ENCODE assay signal across 1 cellular context in the genomic region with DNA sequence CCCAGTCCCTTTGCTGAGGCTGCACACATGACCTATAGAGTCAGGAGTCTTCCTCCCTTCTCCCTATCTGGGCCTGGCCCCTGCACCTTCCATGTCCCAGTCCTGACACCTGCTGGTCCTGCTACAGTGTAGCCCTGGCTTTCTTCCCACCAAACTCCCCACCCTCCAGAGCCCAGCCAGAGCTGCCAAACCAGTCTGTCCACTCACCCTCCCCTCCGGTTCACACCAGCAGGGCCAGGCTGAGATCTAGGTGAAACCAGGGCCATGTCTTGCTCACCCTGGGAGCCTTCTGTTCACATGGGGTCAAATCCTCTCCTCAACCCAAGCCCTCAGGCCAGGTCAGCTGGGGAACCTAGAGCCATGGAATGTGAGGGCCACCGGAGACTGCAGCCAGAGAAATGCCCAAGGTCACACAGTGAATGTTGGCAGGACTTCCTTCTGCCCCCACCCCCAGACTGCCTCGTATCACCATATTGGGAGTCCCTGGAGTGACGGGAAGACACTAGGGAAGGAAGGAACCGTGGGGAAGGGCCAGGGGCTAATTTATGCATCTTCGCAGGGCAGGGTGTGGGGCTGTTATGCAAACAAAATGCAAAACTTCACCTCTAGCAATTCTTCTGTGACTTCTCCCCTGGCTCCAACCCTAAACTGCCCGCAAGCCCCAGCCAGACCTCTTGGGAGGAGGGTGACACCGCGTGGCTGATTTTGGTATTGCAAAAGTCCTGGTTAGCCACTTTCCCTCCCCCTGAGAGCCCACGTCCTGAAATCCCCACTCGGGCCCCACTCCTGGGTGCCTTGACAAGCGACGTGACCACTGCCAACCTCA.
TF ChIP-seq lines count a peak whose summit lies in the region.

No MANE protein-coding gene starts in this region.

TF ChIP-seq in H1, 55 proteins besides CTCF, POLR2A, EP300 and RAD21 (continues in another document):
- TF ChIP-seq CBX5 (IDR thresholded peaks at IDR 0.05; ENCODE audit: low read depth, low read length) = no peak
- TF ChIP-seq RBBP5 (IDR thresholded peaks at IDR 0.05; ENCODE audit: borderline replicate concordance, low read depth, low read length) = peak; percentile 100
- TF ChIP-seq KDM1A (IDR thresholded peaks at IDR 0.05; ENCODE audit: borderline replicate concordance, low read length) = no peak
- TF ChIP-seq CHD1 (IDR thresholded peaks at IDR 0.05; ENCODE audit: low read depth, low read length) = no peak
- TF ChIP-seq CHD2 (IDR thresholded peaks at IDR 0.05; ENCODE audit: low read length) = peak; percentile 31; the same call in 1 of the 2 replicates
- TF ChIP-seq SIX5 (IDR thresholded peaks at IDR 0.05; ENCODE audit: low read depth, low read length) = no peak
- peak; percentile 61 for TF ChIP-seq TAF7 (optimal IDR thresholded peaks at IDR 0.05; ENCODE audit: borderline replicate concordance, low read depth, low read length)
- no peak for TF ChIP-seq RNF2 (IDR thresholded peaks at IDR 0.05; ENCODE audit: borderline replicate concordance, low read depth, low read length, missing control alignments, poor library complexity, severe bottlenecking)
- peak; percentile 29; the same call in 1 of the 2 replicates for TF ChIP-seq YY1 (IDR thresholded peaks at IDR 0.05; ENCODE audit: low read depth, low read length)
- TF ChIP-seq TCF12 (IDR thresholded peaks at IDR 0.05; ENCODE audit: low read depth, low read length) = 0 out of 2 replicates have a peak, but pooled peaks have one; percentile 68
- TF ChIP-seq ZNF274 (IDR thresholded peaks at IDR 0.05; ENCODE audit: borderline replicate concordance, extremely low read depth, low read length) = no peak
- TF ChIP-seq SP2 (IDR thresholded peaks at IDR 0.05; ENCODE audit: low read length) = no peak
- TF ChIP-seq RFX5 (IDR thresholded peaks at IDR 0.05; ENCODE audit: borderline replicate concordance, low read depth, low read length) = no peak
- no peak for TF ChIP-seq TBP (IDR thresholded peaks at IDR 0.05; ENCODE audit: low read depth, low read length)
- TF ChIP-seq ASH2L (IDR thresholded peaks at IDR 0.05; ENCODE audit: low read length) = peak; percentile 100
- TF ChIP-seq CTBP2 (IDR thresholded peaks at IDR 0.05; ENCODE audit: borderline replicate concordance, insufficient read depth, insufficient read length, low read length) = peak; percentile 92
- no peak for TF ChIP-seq KDM5A (IDR thresholded peaks at IDR 0.05; ENCODE audit: low read length)
- TF ChIP-seq GTF2F1 (IDR thresholded peaks at IDR 0.05; ENCODE audit: borderline replicate concordance, low read depth, low read length) = no peak
- no peak for TF ChIP-seq NANOG (IDR thresholded peaks at IDR 0.05; ENCODE audit: insufficient read depth, low read depth, low read length, poor library complexity, severe bottlenecking)
- peak; percentile 7; the same call in 1 of the 2 replicates for TF ChIP-seq CEBPB (IDR thresholded peaks at IDR 0.05; ENCODE audit: low read depth, low read length)
- TF ChIP-seq SIN3A (conservative IDR thresholded peaks at IDR 0.05 in 1 of 2, IDR thresholded peaks at IDR 0.05 in 1 of 2; ENCODE audit: low read depth in 1 of 2, low read length in 2 of 2) = no peak
- TF ChIP-seq JUN (IDR thresholded peaks at IDR 0.05; ENCODE audit: low read depth, low read length) = no peak
- no peak for TF ChIP-seq SP4 (IDR thresholded peaks at IDR 0.05; ENCODE audit: low read length)
- no peak for TF ChIP-seq E2F6 (IDR thresholded peaks at IDR 0.05)
- TF ChIP-seq FOSL1 (IDR thresholded peaks at IDR 0.05; ENCODE audit: insufficient read depth, low read depth, low read length) = no peak
- peak; percentile 62; the same call in 1 of the 2 replicates for TF ChIP-seq TEAD4 (IDR thresholded peaks at IDR 0.05; ENCODE audit: low read depth, low read length)
- no peak for TF ChIP-seq SUZ12 (IDR thresholded peaks at IDR 0.05; ENCODE audit: low read length)
- no peak for TF ChIP-seq NRF1 (IDR thresholded peaks at IDR 0.05; ENCODE audit: low read depth, low read length)
- TF ChIP-seq SAP30 (IDR thresholded peaks at IDR 0.05; ENCODE audit: insufficient read depth, insufficient replicate concordance, low read length) = no peak
- no peak for TF ChIP-seq USF2 (IDR thresholded peaks at IDR 0.05; ENCODE audit: low read length)
- TF ChIP-seq TAF1 (IDR thresholded peaks at IDR 0.05; ENCODE audit: low read depth, low read length) = peak; percentile 58
- 0 out of 2 replicates have a peak, but pooled peaks have one; percentile 7 for TF ChIP-seq CREB1 (IDR thresholded peaks at IDR 0.05)
- TF ChIP-seq GABPA (IDR thresholded peaks at IDR 0.05; ENCODE audit: borderline replicate concordance, insufficient read depth, low read length) = no peak
- peak; percentile 89 for TF ChIP-seq SP1 (IDR thresholded peaks at IDR 0.05; ENCODE audit: low read depth, low read length)
- no peak for TF ChIP-seq EZH2 (IDR thresholded peaks at IDR 0.05; ENCODE audit: low read depth, low read length, severe bottlenecking)
- no peak for TF ChIP-seq SIRT6 (IDR thresholded peaks at IDR 0.05; ENCODE audit: low read length)
- peak; percentile 56; the same call in 1 of the 2 replicates for TF ChIP-seq ATF2 (IDR thresholded peaks at IDR 0.05; ENCODE audit: low read length)
- no peak for TF ChIP-seq CBX8 (IDR thresholded peaks at IDR 0.05; ENCODE audit: borderline replicate concordance, low read depth, low read length)
- no peak for TF ChIP-seq BRCA1 (IDR thresholded peaks at IDR 0.05; ENCODE audit: low read depth, low read length)
- TF ChIP-seq POU5F1 (IDR thresholded peaks at IDR 0.05; ENCODE audit: low read depth, low read length) = no peak
- TF ChIP-seq RXRA (IDR thresholded peaks at IDR 0.05; ENCODE audit: insufficient read depth, low read depth, low read length) = 0 out of 2 replicates have a peak, but pooled peaks have one; percentile 23
- no peak for TF ChIP-seq MAFK (IDR thresholded peaks at IDR 0.05; ENCODE audit: low read depth, low read length)
- 0 out of 4 replicates have a peak, but pooled peaks of 1 of the 2 experiments have one; percentile 54 for TF ChIP-seq HDAC2 (IDR thresholded peaks at IDR 0.05; ENCODE audit: borderline replicate concordance in 1 of 2, low read depth in 2 of 2, low read length in 2 of 2)
- peak; percentile 58 for TF ChIP-seq BACH1 (IDR thresholded peaks at IDR 0.05; ENCODE audit: low read length)
- 0 out of 2 replicates have a peak, but pooled peaks have one; percentile 17 for TF ChIP-seq JUND (IDR thresholded peaks at IDR 0.05; ENCODE audit: low read length)
- TF ChIP-seq POLR2AphosphoS5 (IDR thresholded peaks at IDR 0.05; ENCODE audit: low read depth, low read length) = peak; percentile 33; the same call in 1 of the 2 replicates
- TF ChIP-seq, protein P1, sequence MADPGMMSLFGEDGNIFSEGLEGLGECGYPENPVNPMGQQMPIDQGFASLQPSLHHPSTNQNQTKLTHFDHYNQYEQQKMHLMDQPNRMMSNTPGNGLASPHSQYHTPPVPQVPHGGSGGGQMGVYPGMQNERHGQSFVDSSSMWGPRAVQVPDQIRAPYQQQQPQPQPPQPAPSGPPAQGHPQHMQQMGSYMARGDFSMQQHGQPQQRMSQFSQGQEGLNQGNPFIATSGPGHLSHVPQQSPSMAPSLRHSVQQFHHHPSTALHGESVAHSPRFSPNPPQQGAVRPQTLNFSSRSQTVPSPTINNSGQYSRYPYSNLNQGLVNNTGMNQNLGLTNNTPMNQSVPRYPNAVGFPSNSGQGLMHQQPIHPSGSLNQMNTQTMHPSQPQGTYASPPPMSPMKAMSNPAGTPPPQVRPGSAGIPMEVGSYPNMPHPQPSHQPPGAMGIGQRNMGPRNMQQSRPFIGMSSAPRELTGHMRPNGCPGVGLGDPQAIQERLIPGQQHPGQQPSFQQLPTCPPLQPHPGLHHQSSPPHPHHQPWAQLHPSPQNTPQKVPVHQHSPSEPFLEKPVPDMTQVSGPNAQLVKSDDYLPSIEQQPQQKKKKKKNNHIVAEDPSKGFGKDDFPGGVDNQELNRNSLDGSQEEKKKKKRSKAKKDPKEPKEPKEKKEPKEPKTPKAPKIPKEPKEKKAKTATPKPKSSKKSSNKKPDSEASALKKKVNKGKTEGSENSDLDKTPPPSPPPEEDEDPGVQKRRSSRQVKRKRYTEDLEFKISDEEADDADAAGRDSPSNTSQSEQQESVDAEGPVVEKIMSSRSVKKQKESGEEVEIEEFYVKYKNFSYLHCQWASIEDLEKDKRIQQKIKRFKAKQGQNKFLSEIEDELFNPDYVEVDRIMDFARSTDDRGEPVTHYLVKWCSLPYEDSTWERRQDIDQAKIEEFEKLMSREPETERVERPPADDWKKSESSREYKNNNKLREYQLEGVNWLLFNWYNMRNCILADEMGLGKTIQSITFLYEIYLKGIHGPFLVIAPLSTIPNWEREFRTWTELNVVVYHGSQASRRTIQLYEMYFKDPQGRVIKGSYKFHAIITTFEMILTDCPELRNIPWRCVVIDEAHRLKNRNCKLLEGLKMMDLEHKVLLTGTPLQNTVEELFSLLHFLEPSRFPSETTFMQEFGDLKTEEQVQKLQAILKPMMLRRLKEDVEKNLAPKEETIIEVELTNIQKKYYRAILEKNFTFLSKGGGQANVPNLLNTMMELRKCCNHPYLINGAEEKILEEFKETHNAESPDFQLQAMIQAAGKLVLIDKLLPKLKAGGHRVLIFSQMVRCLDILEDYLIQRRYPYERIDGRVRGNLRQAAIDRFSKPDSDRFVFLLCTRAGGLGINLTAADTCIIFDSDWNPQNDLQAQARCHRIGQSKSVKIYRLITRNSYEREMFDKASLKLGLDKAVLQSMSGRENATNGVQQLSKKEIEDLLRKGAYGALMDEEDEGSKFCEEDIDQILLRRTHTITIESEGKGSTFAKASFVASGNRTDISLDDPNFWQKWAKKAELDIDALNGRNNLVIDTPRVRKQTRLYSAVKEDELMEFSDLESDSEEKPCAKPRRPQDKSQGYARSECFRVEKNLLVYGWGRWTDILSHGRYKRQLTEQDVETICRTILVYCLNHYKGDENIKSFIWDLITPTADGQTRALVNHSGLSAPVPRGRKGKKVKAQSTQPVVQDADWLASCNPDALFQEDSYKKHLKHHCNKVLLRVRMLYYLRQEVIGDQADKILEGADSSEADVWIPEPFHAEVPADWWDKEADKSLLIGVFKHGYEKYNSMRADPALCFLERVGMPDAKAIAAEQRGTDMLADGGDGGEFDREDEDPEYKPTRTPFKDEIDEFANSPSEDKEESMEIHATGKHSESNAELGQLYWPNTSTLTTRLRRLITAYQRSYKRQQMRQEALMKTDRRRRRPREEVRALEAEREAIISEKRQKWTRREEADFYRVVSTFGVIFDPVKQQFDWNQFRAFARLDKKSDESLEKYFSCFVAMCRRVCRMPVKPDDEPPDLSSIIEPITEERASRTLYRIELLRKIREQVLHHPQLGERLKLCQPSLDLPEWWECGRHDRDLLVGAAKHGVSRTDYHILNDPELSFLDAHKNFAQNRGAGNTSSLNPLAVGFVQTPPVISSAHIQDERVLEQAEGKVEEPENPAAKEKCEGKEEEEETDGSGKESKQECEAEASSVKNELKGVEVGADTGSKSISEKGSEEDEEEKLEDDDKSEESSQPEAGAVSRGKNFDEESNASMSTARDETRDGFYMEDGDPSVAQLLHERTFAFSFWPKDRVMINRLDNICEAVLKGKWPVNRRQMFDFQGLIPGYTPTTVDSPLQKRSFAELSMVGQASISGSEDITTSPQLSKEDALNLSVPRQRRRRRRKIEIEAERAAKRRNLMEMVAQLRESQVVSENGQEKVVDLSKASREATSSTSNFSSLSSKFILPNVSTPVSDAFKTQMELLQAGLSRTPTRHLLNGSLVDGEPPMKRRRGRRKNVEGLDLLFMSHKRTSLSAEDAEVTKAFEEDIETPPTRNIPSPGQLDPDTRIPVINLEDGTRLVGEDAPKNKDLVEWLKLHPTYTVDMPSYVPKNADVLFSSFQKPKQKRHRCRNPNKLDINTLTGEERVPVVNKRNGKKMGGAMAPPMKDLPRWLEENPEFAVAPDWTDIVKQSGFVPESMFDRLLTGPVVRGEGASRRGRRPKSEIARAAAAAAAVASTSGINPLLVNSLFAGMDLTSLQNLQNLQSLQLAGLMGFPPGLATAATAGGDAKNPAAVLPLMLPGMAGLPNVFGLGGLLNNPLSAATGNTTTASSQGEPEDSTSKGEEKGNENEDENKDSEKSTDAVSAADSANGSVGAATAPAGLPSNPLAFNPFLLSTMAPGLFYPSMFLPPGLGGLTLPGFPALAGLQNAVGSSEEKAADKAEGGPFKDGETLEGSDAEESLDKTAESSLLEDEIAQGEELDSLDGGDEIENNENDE (IDR thresholded peaks at IDR 0.05; ENCODE audit: insufficient replicate concordance, low read length) = no peak
- TF ChIP-seq BCL11A (IDR thresholded peaks at IDR 0.05; ENCODE audit: low read depth in 2 of 2, low read length in 2 of 2) = peak in 1 of 2 experiments; percentile 7
- no peak for TF ChIP-seq PHF8 (conservative IDR thresholded peaks at IDR 0.05; ENCODE audit: low read depth, low read length)
- TF ChIP-seq KDM4A (IDR thresholded peaks at IDR 0.05; ENCODE audit: low read depth, low read length, severe bottlenecking) = peak; percentile 24
- no peak for TF ChIP-seq ATF3 (IDR thresholded peaks at IDR 0.05; ENCODE audit: insufficient read depth, low read depth, low read length)
- 0 out of 2 replicates have a peak, but pooled peaks have one; percentile 26 for TF ChIP-seq MAX (IDR thresholded peaks at IDR 0.05)
- TF ChIP-seq HDAC6 (IDR thresholded peaks at IDR 0.05; ENCODE audit: low read depth, low read length) = no peak
- no peak for TF ChIP-seq SRF (IDR thresholded peaks at IDR 0.05; ENCODE audit: low read depth, low read length)
